ENCODE assay signal across 9 cellular contexts in genomic region chr22:16602728-16603447, GRCh38. TPM values are rescaled to one million over a fixed set of nuclear protein-coding genes. Genes with fewer than 3 reads are reported as not detected.
A peak's percentile ranks its signal among the peaks of the same experiment; 100 is the strongest.
DNase-seq lines count a peak whose midpoint lies in the region; FAIRE-seq and TF ChIP-seq lines count a peak whose summit lies in the region.
"Not testable (repeated sequence)": the region's sequence is repeated elsewhere in the genome, so short reads cannot be mapped to it uniquely, and the experiment has no call there.
"Had no signal": no experiment of that assay in that cellular context is flagged by ENCODE, and none has a peak within 500 bp of the region (broad histone marks: within the 10 kb centered on the region; RNA-seq: fewer than 3 reads in every experiment).

No MANE protein-coding gene starts in this region.

- dilution Hi-C loops in keratinocyte (cut with MboI; ENCODE audit: extremely low pct_ligation_motif_present, low sequenced_read_pairs), result not testable (repeated sequence)

- H3K4me2 ChIP-seq in keratinocyte (ENCODE audit: control insufficient read depth, extremely low read depth, insufficient read depth, low read depth, low read length) (peak overlapping the region; percentile 39), parathyroid adenoma (ENCODE audit: low read length) (peak overlapping the region; percentile 71)

- not testable (repeated sequence) for H3K9me3 Mint-ChIP-seq in T-helper 2 cell treated with Interferon-gamma antibody and Interleukin-4, amounts not matched to agents 5 μg/mL and 100 μg/mL, for 36 hours; stimulated activated naive CD8-positive, alpha-beta T cell treated with anti-CD3 and anti-CD28 coated beads, Interleukin-15, Interleukin-2, amounts not matched to agents 100 ng/mL and 50 ng/mL, for 24 hours

- H3K9me1 ChIP-seq in keratinocyte (ENCODE audit: control insufficient read depth, extremely low read depth, insufficient read depth, low read length), result not testable (repeated sequence)

- H2AFZ ChIP-seq in keratinocyte (ENCODE audit: control insufficient read depth, low read length) (peak overlapping the region; percentile 46), parathyroid adenoma (peak overlapping the region; percentile 11)

- FAIRE-seq in GM12892 (lab: Jason Lieb, UNC) (peak; percentile 53), endometrium (lab: Jason Lieb, UNC) (peak; percentile 41), keratinocyte (lab: Jason Lieb, UNC) (peak; percentile 88)

- peaks cover 38% of the 10 kb centered on the region for H3K27me3 Mint-ChIP-seq in T-helper 2 cell treated with Interferon-gamma antibody and Interleukin-4, amounts not matched to agents 5 μg/mL and 100 μg/mL, for 36 hours (ENCODE audit: low read depth)
- H3K27me3 Mint-ChIP-seq in stimulated activated naive CD8-positive, alpha-beta T cell treated with anti-CD3 and anti-CD28 coated beads, Interleukin-15, Interleukin-2, amounts not matched to agents 100 ng/mL and 50 ng/mL, for 24 hours, result peaks cover 48% of the 10 kb centered on the region

- H3K79me2 ChIP-seq in keratinocyte (ENCODE audit: control insufficient read depth, insufficient read depth, low read length), result peaks cover 41% of the 10 kb centered on the region
- not testable (repeated sequence) for H3K79me2 ChIP-seq in parathyroid adenoma

- not testable (repeated sequence) for H3K4me1 Mint-ChIP-seq in T-helper 2 cell treated with Interferon-gamma antibody and Interleukin-4, amounts not matched to agents 5 μg/mL and 100 μg/mL, for 36 hours (ENCODE audit: low read depth)
- peaks cover 14% of the 10 kb centered on the region for H3K4me1 Mint-ChIP-seq in stimulated activated naive CD8-positive, alpha-beta T cell treated with anti-CD3 and anti-CD28 coated beads, Interleukin-15, Interleukin-2, amounts not matched to agents 100 ng/mL and 50 ng/mL, for 24 hours (ENCODE audit: low read depth)

- not testable (repeated sequence) for H4K20me1 ChIP-seq in keratinocyte (ENCODE audit: control insufficient read depth, extremely low read depth, insufficient read depth, low read length)

- H3K36me3 Mint-ChIP-seq in T-helper 2 cell treated with Interferon-gamma antibody and Interleukin-4, amounts not matched to agents 5 μg/mL and 100 μg/mL, for 36 hours (ENCODE audit: low read depth); stimulated activated naive CD8-positive, alpha-beta T cell treated with anti-CD3 and anti-CD28 coated beads, Interleukin-15, Interleukin-2, amounts not matched to agents 100 ng/mL and 50 ng/mL, for 24 hours (ENCODE audit: low read depth): not testable (repeated sequence)

- H3K27me3 ChIP-seq in keratinocyte (ENCODE audit: control insufficient read depth, extremely low read depth, insufficient read depth, low read length); parathyroid adenoma (ENCODE audit: control insufficient read depth, insufficient read depth, low read length): not testable (repeated sequence)

- peak overlapping the region; percentile 49 for H3K27ac ChIP-seq in keratinocyte (ENCODE audit: control insufficient read depth, insufficient read depth, low read length)
- H3K27ac ChIP-seq in parathyroid adenoma, result not testable (repeated sequence)

- not testable (repeated sequence) for TF ChIP-seq CTCF in keratinocyte (optimal IDR thresholded peaks at IDR 0.05 in 1 of 3, IDR thresholded peaks at IDR 0.05 in 1 of 3, conservative IDR thresholded peaks at IDR 0.05 in 1 of 3; ENCODE audit: extremely low read depth in 1 of 3, insufficient read depth in 2 of 3, low read length in 3 of 3); parathyroid adenoma (IDR thresholded peaks at IDR 0.05)

- TF ChIP-seq POLR2A in GM12892 (IDR thresholded peaks at IDR 0.05; ENCODE audit: low read depth, low read length), result not testable (repeated sequence)

- not testable (repeated sequence) for H3K9me3 ChIP-seq in keratinocyte (ENCODE audit: control insufficient read depth, low read depth, low read length); parathyroid adenoma (ENCODE audit: control insufficient read depth, low read length)

- H3K9ac ChIP-seq in keratinocyte (ENCODE audit: control insufficient read depth, extremely low read depth, insufficient read depth, low read length), result peak overlapping the region; percentile 79
- not testable (repeated sequence) for H3K9ac ChIP-seq in parathyroid adenoma

- not testable (repeated sequence) for H3K27ac Mint-ChIP-seq in T-helper 2 cell treated with Interferon-gamma antibody and Interleukin-4, amounts not matched to agents 5 μg/mL and 100 μg/mL, for 36 hours; stimulated activated naive CD8-positive, alpha-beta T cell treated with anti-CD3 and anti-CD28 coated beads, Interleukin-15, Interleukin-2, amounts not matched to agents 100 ng/mL and 50 ng/mL, for 24 hours

- DNase-seq in GM12892 (ENCODE audit: insufficient read length); T-helper 2 cell treated with Interferon-gamma antibody and Interleukin-4, amounts not matched to agents 5 μg/mL and 100 μg/mL, for 36 hours (ENCODE audit: low spot score); keratinocyte (ENCODE audit: low read depth, low spot score): not testable (repeated sequence)
- DNase-seq in activated gamma-delta T cell treated with Interleukin-2 at 50 U/mL for 16 hours, result peak; percentile 25

- not testable (repeated sequence) for H3K4me1 ChIP-seq in keratinocyte (ENCODE audit: control insufficient read depth, extremely low read depth, insufficient read depth, low read length); parathyroid adenoma

- H3K4me3 ChIP-seq in keratinocyte (ENCODE audit: control insufficient read depth in 2 of 3, extremely low read depth in 1 of 3, insufficient read depth in 2 of 3, low read depth in 1 of 3, low read length in 3 of 3), result peak overlapping the region; percentile 27 to 43 (median 41)
- peak overlapping the region; percentile 64 for H3K4me3 ChIP-seq in parathyroid adenoma (ENCODE audit: low read depth, low read length)

- peak overlapping the region; percentile 35 for H3K4me3 Mint-ChIP-seq in T-helper 2 cell treated with Interferon-gamma antibody and Interleukin-4, amounts not matched to agents 5 μg/mL and 100 μg/mL, for 36 hours
- H3K4me3 Mint-ChIP-seq in stimulated activated naive CD8-positive, alpha-beta T cell treated with anti-CD3 and anti-CD28 coated beads, Interleukin-15, Interleukin-2, amounts not matched to agents 100 ng/mL and 50 ng/mL, for 24 hours, result peak overlapping the region; percentile 77

- H3K36me3 ChIP-seq in keratinocyte (ENCODE audit: control insufficient read depth in 2 of 2, extremely low read depth in 1 of 2, insufficient read depth in 2 of 2, low read length in 2 of 2); parathyroid adenoma (ENCODE audit: control insufficient read depth, insufficient read depth, low read length): not testable (repeated sequence)

RNA-seq across cellular contexts. Expression of gene CCT8L2, which starts 10.3 kb away (rescaled TPM):
- polyA plus RNA-seq in GM12892 (2012; ENCODE audit: missing spikeins), result not detected
- polyA plus RNA-seq in keratinocyte, result not detected in 3 replicates
- not detected for polyA plus RNA-seq in keratinocyte (2011; ENCODE audit: low read depth)
- polyA plus RNA-seq in keratinocyte (2011; cell fraction: cytosol; rRNA removed), result not detected in 2 replicates
- not detected in 2 replicates for polyA plus RNA-seq in keratinocyte (2011; cell fraction: nucleus; rRNA removed)
- not detected in 2 replicates for polyA plus RNA-seq in keratinocyte (2012; ENCODE audit: low replicate concordance)
- not detected in 3 replicates for polyA minus RNA-seq in keratinocyte
- not detected for polyA minus RNA-seq in keratinocyte (2011; cell fraction: cytosol; rRNA and poly(A)+ RNA removed)
- not detected in 2 replicates for polyA minus RNA-seq in keratinocyte (2011; cell fraction: nucleus; rRNA and poly(A)+ RNA removed)
- polyA plus RNA-seq: neural cell, small intestine had no signal
